ENCODE assay signal across 7 cellular contexts in the genomic region with DNA sequence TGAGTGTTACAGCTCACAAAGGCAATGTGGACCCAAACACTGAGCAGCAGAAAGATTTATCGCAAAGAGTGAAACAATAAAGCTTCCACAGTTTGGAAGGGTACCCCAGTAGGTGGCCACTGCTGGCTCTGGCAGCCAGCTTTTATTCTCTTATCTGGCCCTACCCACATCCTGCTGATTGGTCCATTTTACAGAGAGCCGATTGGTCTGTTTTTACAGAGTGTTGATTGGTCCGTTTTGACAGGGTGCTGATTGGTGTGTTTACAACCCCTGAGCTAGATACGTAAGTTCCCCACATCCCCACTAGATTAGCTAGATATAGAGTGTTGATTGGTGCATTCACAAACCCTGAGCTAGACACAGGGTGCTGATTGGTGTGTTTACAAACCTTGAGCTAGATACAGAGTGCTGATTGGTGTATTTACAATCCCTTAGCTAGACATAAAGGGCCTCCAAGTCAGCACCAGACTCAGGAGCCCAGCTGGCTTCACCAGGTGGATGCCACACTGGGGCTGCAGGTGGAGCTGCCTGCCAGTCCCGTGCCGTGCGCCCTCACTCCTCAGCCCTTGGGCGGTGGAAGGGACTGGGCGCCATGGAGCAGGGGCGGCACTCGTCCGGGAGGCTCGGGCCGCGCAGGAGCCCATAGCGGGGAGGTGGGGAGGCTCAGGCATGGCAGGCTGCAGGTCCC.
DNase-seq lines count a peak whose midpoint lies in the region; ATAC-seq and TF ChIP-seq lines count a peak whose summit lies in the region.
"Not testable (repeated sequence)": the region's sequence is repeated elsewhere in the genome, so short reads cannot be mapped to it uniquely, and the experiment has no call there.

No MANE protein-coding gene starts in this region.

- not testable (repeated sequence) for H3K9me2 ChIP-seq in Karpas-422 (replicated peaks; ENCODE audit: insufficient read depth, low read length); OCI-LY7 (ENCODE audit: insufficient read depth, low read length); SU-DHL-6 (replicated peaks; ENCODE audit: insufficient read depth, low read length)

- H4K20me1 ChIP-seq in Karpas-422 (ENCODE audit: insufficient read depth, low read depth, low read length); OCI-LY7 (ENCODE audit: insufficient read depth, low read length); SU-DHL-6 (ENCODE audit: low read depth, low read length): not testable (repeated sequence)

- not testable (repeated sequence) for H2BK15ac ChIP-seq in mesendoderm (replicated peaks; ENCODE audit: low read depth)

- H3K9ac ChIP-seq in Karpas-422 (ENCODE audit: low read length); mesendoderm (ENCODE audit: low read length): not testable (repeated sequence)
- peak overlapping the region; percentile 33; the same call in 1 of the 2 replicates for H3K9ac ChIP-seq in SU-DHL-6 (ENCODE audit: low read length)

- H3K79me1 ChIP-seq in mesendoderm (ENCODE audit: low read length) = not testable (repeated sequence)

- TF ChIP-seq EP300 in esophagus muscularis mucosa (IDR thresholded peaks at IDR 0.05) = not testable (repeated sequence)

- H3K36me3 ChIP-seq in Karpas-422 (ENCODE audit: insufficient read depth, low read length) (peaks cover 35% of the 10 kb centered on the region), OCI-LY7 (ENCODE audit: insufficient read depth, low read length) (peaks cover 71% of the 10 kb centered on the region), esophagus muscularis mucosa (peaks cover 32 to 76% (median 48%) of the 10 kb centered on the region in 4 donors)
- not testable (repeated sequence) for H3K36me3 ChIP-seq in SU-DHL-6 (ENCODE audit: low read length); mesendoderm (ENCODE audit: control insufficient read depth, insufficient read depth, low read length)

- H3K27ac ChIP-seq in Karpas-422 (ENCODE audit: low read length) (peak overlapping the region; percentile 99), OCI-LY7 (ENCODE audit: low read depth, low read length, poor library complexity, severe bottlenecking) (peak overlapping the region; percentile 100), SU-DHL-6 (ENCODE audit: low read depth, low read length) (peak overlapping the region; percentile 95), esophagus muscularis mucosa (replicated peaks in 1 of 4) (peak overlapping the region; percentile 51 to 90 (median 88))
- not testable (repeated sequence) for H3K27ac ChIP-seq in mesendoderm (ENCODE audit: low read depth, low read length)

- not testable (repeated sequence) for H4K5ac ChIP-seq in mesendoderm (ENCODE audit: low read length)

- not testable (repeated sequence) for TF ChIP-seq CTCF in OCI-LY7 (conservative IDR thresholded peaks at IDR 0.05; ENCODE audit: low read length); SU-DHL-6 (IDR thresholded peaks at IDR 0.05; ENCODE audit: insufficient read depth, low read length, poor library complexity, severe bottlenecking); esophagus muscularis mucosa (IDR thresholded peaks at IDR 0.05)

- H3K4me3 ChIP-seq in Karpas-422 (ENCODE audit: low read length); OCI-LY7 (ENCODE audit: low read depth, low read length, poor library complexity, severe bottlenecking); SU-DHL-6 (ENCODE audit: insufficient read depth, low read length, poor library complexity, severe bottlenecking); esophagus muscularis mucosa; mesendoderm (ENCODE audit: low read length): not testable (repeated sequence)

- POLR2A ChIA-PET in OCI-LY7 (lab: Charles Lee) = interaction anchor here (1.5 to 2.5 kb wide), 3 partner anchors 8 to 115 kb away, joined by 3 to 10 read pairs (median 5); no protein-coding TSS in a partner anchor

- H2BK5ac ChIP-seq in mesendoderm (ENCODE audit: low read length) = not testable (repeated sequence)

- H3K79me2 ChIP-seq in Karpas-422 (ENCODE audit: low read length); SU-DHL-6 (ENCODE audit: insufficient read depth, low read length); mesendoderm (ENCODE audit: control insufficient read depth, insufficient read depth, low read length): not testable (repeated sequence)
- H3K79me2 ChIP-seq in OCI-LY7 (ENCODE audit: insufficient read depth, low read depth, low read length) = peaks cover 18% of the 10 kb centered on the region; the same call in 1 of the 2 replicates

- peak overlapping the region; percentile 42 for H3K27ac Mint-ChIP-seq in activated naive CD8-positive, alpha-beta T cell treated with anti-CD3 and anti-CD28 coated beads, Interleukin-2, amount 50 U/mL, for 24 hours

- peaks cover 21% of the 10 kb centered on the region for H3F3A ChIP-seq in SU-DHL-6 (ENCODE audit: insufficient read depth)

- ATAC-seq in activated naive CD8-positive, alpha-beta T cell treated with anti-CD3 and anti-CD28 coated beads, Interleukin-2, amount 50 U/mL, for 24 hours = not testable (repeated sequence)

- not testable (repeated sequence) for H3K27me3 ChIP-seq in Karpas-422 (ENCODE audit: low read length); SU-DHL-6 (ENCODE audit: low read length); esophagus muscularis mucosa; mesendoderm (ENCODE audit: insufficient read depth, low read length, poor library complexity)

- not testable (repeated sequence) for H3K56ac ChIP-seq in mesendoderm (ENCODE audit: low read length)

- not testable (repeated sequence) for H3K4me2 ChIP-seq in Karpas-422 (ENCODE audit: low read depth, low read length, poor library complexity, severe bottlenecking); mesendoderm (ENCODE audit: low read length)
- H3K4me2 ChIP-seq in OCI-LY7 (ENCODE audit: low read length) = peak overlapping the region; percentile 86
- H3K4me2 ChIP-seq in SU-DHL-6 (ENCODE audit: low read depth, low read length, poor library complexity, severe bottlenecking) = peak overlapping the region; percentile 59

- H3K9me3 Mint-ChIP-seq in activated naive CD8-positive, alpha-beta T cell treated with anti-CD3 and anti-CD28 coated beads, Interleukin-2, amount 50 U/mL, for 24 hours = not testable (repeated sequence)

- not testable (repeated sequence) for H3K27me3 Mint-ChIP-seq in activated naive CD8-positive, alpha-beta T cell treated with anti-CD3 and anti-CD28 coated beads, Interleukin-2, amount 50 U/mL, for 24 hours

- H4K8ac ChIP-seq in mesendoderm (ENCODE audit: low read depth, low read length) = not testable (repeated sequence)

- intact Hi-C loops in OCI-LY7 (cut with micrococcal nuclease; ENCODE audit: unreplicated experiment) = loop anchor here (2.0 to 10.0 kb wide), 2 partner anchors 249 to 459 kb away; a partner anchor contains a TSS
- intact Hi-C loops in esophagus muscularis mucosa (cut with DNase I) = not testable (repeated sequence)

- not testable (repeated sequence) for H2BK120ac ChIP-seq in mesendoderm (ENCODE audit: low read depth, low read length)

- H3K4me1 ChIP-seq in Karpas-422 (ENCODE audit: low read length) (peaks cover 68% of the 10 kb centered on the region), OCI-LY7 (ENCODE audit: insufficient read depth, low read length, poor library complexity, severe bottlenecking) (peaks cover 97% of the 10 kb centered on the region), esophagus muscularis mucosa (peaks cover 0 to 72% (median 68%) of the 10 kb centered on the region in 4 donors)
- H3K4me1 ChIP-seq in mesendoderm (ENCODE audit: control insufficient read depth, low read depth, low read length) = not testable (repeated sequence)

- TF ChIP-seq POLR2A in esophagus muscularis mucosa (IDR thresholded peaks at IDR 0.05; ENCODE audit: low read depth) = not testable (repeated sequence)

- not testable (repeated sequence) for H3K23ac ChIP-seq in mesendoderm (ENCODE audit: low read length)

- H2AK5ac ChIP-seq in mesendoderm (ENCODE audit: low read length) = not testable (repeated sequence)

- not testable (repeated sequence) for H3K4ac ChIP-seq in mesendoderm (ENCODE audit: low read depth, low read length)

- not testable (repeated sequence) for BruUV-seq in OCI-LY7 (replicated peaks; lab: Mats Ljungman, UMichigan)

- H3K18ac ChIP-seq in mesendoderm (ENCODE audit: low read length) = not testable (repeated sequence)

- CTCF ChIA-PET in OCI-LY7 (lab: Charles Lee; ENCODE audit: unreplicated experiment) = interaction anchor here (0.6 kb wide), 1 partner anchor 245 kb away, joined by 9 read pairs; no protein-coding TSS in a partner anchor

- not testable (repeated sequence) for H3K4me1 Mint-ChIP-seq in activated naive CD8-positive, alpha-beta T cell treated with anti-CD3 and anti-CD28 coated beads, Interleukin-2, amount 50 U/mL, for 24 hours

- H3K4me3 Mint-ChIP-seq in activated naive CD8-positive, alpha-beta T cell treated with anti-CD3 and anti-CD28 coated beads, Interleukin-2, amount 50 U/mL, for 24 hours = not testable (repeated sequence)

- not testable (repeated sequence) for H3K9me3 ChIP-seq in Karpas-422 (ENCODE audit: low read length); OCI-LY7 (ENCODE audit: low read length); SU-DHL-6 (ENCODE audit: insufficient read depth, low read length); esophagus muscularis mucosa

- peaks cover 57% of the 10 kb centered on the region for H3K36me3 Mint-ChIP-seq in activated naive CD8-positive, alpha-beta T cell treated with anti-CD3 and anti-CD28 coated beads, Interleukin-2, amount 50 U/mL, for 24 hours (ENCODE audit: low read depth)

- not testable (repeated sequence) for H2AFZ ChIP-seq in Karpas-422 (ENCODE audit: low read length); OCI-LY7 (ENCODE audit: low read length); SU-DHL-6 (ENCODE audit: low read depth, low read length, severe bottlenecking)

- WGBS in esophagus muscularis mucosa = 92% methylated on average over 16 of the region's 16 CpGs
- WGBS in mesendoderm (ENCODE audit: extremely low coverage, insufficient coverage, low lambda C conversion rate) = no CpG with 5 or more reads among the region's 16 CpGs

- DNase-seq in CMK (ENCODE audit: low read depth) (peak; percentile 11), Karpas-422 (peak; percentile 61), OCI-LY7 (ENCODE audit: low spot score) (peak; percentile 59), mesendoderm (peak; percentile 39)
- DNase-seq in activated naive CD8-positive, alpha-beta T cell treated with anti-CD3 and anti-CD28 coated beads, Interleukin-2, amount 50 U/mL, for 24 hours; esophagus muscularis mucosa (ENCODE audit: extremely low spot score): not testable (repeated sequence)
